Comparison of ENCODE assay signal across 17 cellular contexts in the genomic region with DNA sequence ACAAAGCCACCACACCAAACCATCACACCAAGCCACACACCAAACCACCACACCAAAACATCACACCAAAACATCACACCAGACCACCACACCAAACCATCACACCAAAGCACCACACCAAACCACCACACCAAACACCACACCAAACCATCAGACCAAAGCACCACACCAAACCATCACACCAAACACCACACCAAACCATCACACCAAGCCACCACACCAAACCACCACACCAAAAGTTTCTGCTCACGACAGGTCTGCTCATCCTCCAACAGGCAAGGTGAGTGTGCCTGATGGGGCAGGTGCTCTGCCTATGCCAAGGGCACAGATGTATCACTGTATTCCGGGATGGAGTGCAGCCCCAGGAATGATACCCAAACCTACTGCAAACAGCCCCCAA.
DNase-seq lines count a peak whose midpoint lies in the region; ATAC-seq lines count a peak whose summit lies in the region.
"Had no signal": no experiment of that assay in that cellular context is flagged by ENCODE, and none has a peak within 500 bp of the region (broad histone marks: within the 10 kb centered on the region; RNA-seq: fewer than 3 reads in every experiment).

No MANE protein-coding gene starts in this region.

- POLR2A ChIA-PET in activated CD4-positive, alpha-beta T cell treated with anti-CD3 and anti-CD28 coated beads for 36 hours (lab: Charles Lee): interaction anchor here (1.0 kb wide), 1 partner anchor 47 kb away, joined by 3 read pairs; no protein-coding TSS in a partner anchor

- ATAC-seq in activated CD4-positive, alpha-beta T cell treated with anti-CD3 and anti-CD28 coated beads for 36 hours: no peak
- ATAC-seq in activated T-helper 17 cell treated with anti-CD3 and anti-CD28 coated beads, Interleukin-2, amount 50 U/mL, for 72 hours (replicated peaks): no peak
- no peak for ATAC-seq in HG03460 (IDR thresholded peaks at IDR 0.05; ENCODE audit: unreplicated experiment)

- H3K27me3 Mint-ChIP-seq in activated CD4-positive, alpha-beta T cell treated with anti-CD3 and anti-CD28 coated beads for 36 hours: peaks cover 3% of the 10 kb centered on the region
- H3K27me3 Mint-ChIP-seq in activated T-helper 17 cell treated with anti-CD3 and anti-CD28 coated beads, Interleukin-2, amount 50 U/mL, for 72 hours: peaks cover 12% of the 10 kb centered on the region

- no peaks in the 10 kb centered on the region for H3K36me3 Mint-ChIP-seq in activated CD4-positive, alpha-beta T cell treated with anti-CD3 and anti-CD28 coated beads for 36 hours (ENCODE audit: low read depth)
- H3K36me3 Mint-ChIP-seq in activated T-helper 17 cell treated with anti-CD3 and anti-CD28 coated beads, Interleukin-2, amount 50 U/mL, for 72 hours (ENCODE audit: low read depth): no peaks in the 10 kb centered on the region

- no peak overlapping the region for H3K4me3 Mint-ChIP-seq in activated CD4-positive, alpha-beta T cell treated with anti-CD3 and anti-CD28 coated beads for 36 hours
- no peak overlapping the region for H3K4me3 Mint-ChIP-seq in activated T-helper 17 cell treated with anti-CD3 and anti-CD28 coated beads, Interleukin-2, amount 50 U/mL, for 72 hours
- H3K4me3 Mint-ChIP-seq: H9 had no signal

- intact Hi-C loops in activated CD4-positive, alpha-beta T cell treated with anti-CD3 and anti-CD28 coated beads for 36 hours (cut with DNase I, micrococcal nuclease): no loop called here

- H3K27ac Mint-ChIP-seq in activated CD4-positive, alpha-beta T cell treated with anti-CD3 and anti-CD28 coated beads for 36 hours: peak overlapping the region; percentile 14
- peak overlapping the region; percentile 18 for H3K27ac Mint-ChIP-seq in activated T-helper 17 cell treated with anti-CD3 and anti-CD28 coated beads, Interleukin-2, amount 50 U/mL, for 72 hours

- peaks cover 11% of the 10 kb centered on the region for H3K4me1 Mint-ChIP-seq in activated CD4-positive, alpha-beta T cell treated with anti-CD3 and anti-CD28 coated beads for 36 hours
- H3K4me1 Mint-ChIP-seq in activated T-helper 17 cell treated with anti-CD3 and anti-CD28 coated beads, Interleukin-2, amount 50 U/mL, for 72 hours: peaks cover 6% of the 10 kb centered on the region
- H3K4me1 Mint-ChIP-seq: H9 had no signal

- H3K9me3 Mint-ChIP-seq in activated CD4-positive, alpha-beta T cell treated with anti-CD3 and anti-CD28 coated beads for 36 hours (ENCODE audit: low read depth): no peaks in the 10 kb centered on the region
- H3K9me3 Mint-ChIP-seq in activated T-helper 17 cell treated with anti-CD3 and anti-CD28 coated beads, Interleukin-2, amount 50 U/mL, for 72 hours: no peaks in the 10 kb centered on the region

- no peak for DNase-seq in activated CD4-positive, alpha-beta T cell treated with anti-CD3 and anti-CD28 coated beads for 36 hours
- no peak for DNase-seq in activated CD4-positive, alpha-beta T cell treated with anti-CD3 and anti-CD28 coated beads for 4 hours
- DNase-seq in mesenteric fat pad (ENCODE audit: low spot score) (peak; percentile 79), LoVo (ENCODE audit: low spot score) (no peak), epidermal melanocyte (ENCODE audit: insufficient read length, low spot score) (no peak)
- peak; percentile 7 for DNase-seq in stimulated activated CD8-positive, alpha-beta memory T cell treated with anti-CD3 and anti-CD28 coated beads, Interleukin-4, amount 100 ng/mL, for 48 hours
- DNase-seq: AML-193, DMS79, NCI-H1417, NCI-H187 treated with DMSO at 0.1 percent for 48 hours, NCI-H2227 treated with DMSO at 0.1 percent for 48 hours, NCI-H524, NCI-H82, PC-9 had no signal

- CTCF ChIA-PET in activated CD4-positive, alpha-beta T cell treated with anti-CD3 and anti-CD28 coated beads for 36 hours (lab: Charles Lee): no interaction called here

Comparison
In these comparisons a context has a peak if more than half of its experiments do, and no peak if none do; other contexts are left out.
1. DNase-seq: peak in mesenteric fat pad (single experiment) and stimulated activated CD8-positive, alpha-beta memory T cell treated with anti-CD3 and anti-CD28 coated beads, Interleukin-4, amount 100 ng/mL, for 48 hours (single experiment); none in activated CD4-positive, alpha-beta T cell treated with anti-CD3 and anti-CD28 coated beads for 36 hours (single experiment), activated CD4-positive, alpha-beta T cell treated with anti-CD3 and anti-CD28 coated beads for 4 hours (0 of 2), LoVo (single experiment) and epidermal melanocyte (single experiment).